ENCODE assay signal across 10 cellular contexts in genomic region chr16:7513429-7513828, GRCh38.
A peak's percentile ranks its signal among the peaks of the same experiment; 100 is the strongest.
DNase-seq lines count a peak whose midpoint lies in the region; ATAC-seq and TF ChIP-seq lines count a peak whose summit lies in the region.
"Had no signal": no experiment of that assay in that cellular context is flagged by ENCODE, and none has a peak within 500 bp of the region (broad histone marks: within the 10 kb centered on the region; RNA-seq: fewer than 3 reads in every experiment).

No MANE protein-coding gene starts in this region.

- WGBS in esophagus squamous epithelium, 2 donors: 76 to 91% methylated on average over 4 of the region's 4 CpGs

- H3K27me3 ChIP-seq in DND-41 (ENCODE audit: insufficient read depth, low read length, poor library complexity): no peaks in the 10 kb centered on the region
- H3K27me3 ChIP-seq in MM.1S (replicated peaks; ENCODE audit: insufficient read depth, low read length): no peaks in the 10 kb centered on the region
- no peaks in the 10 kb centered on the region for H3K27me3 ChIP-seq in esophagus squamous epithelium
- no peaks in the 10 kb centered on the region for H3K27me3 ChIP-seq in left lung

- no peaks in the 10 kb centered on the region for H3F3A ChIP-seq in MM.1S (ENCODE audit: insufficient read depth, low read length)

- H3K9me3 ChIP-seq in DND-41 (ENCODE audit: insufficient read depth, low read length, severe bottlenecking): no peaks in the 10 kb centered on the region
- H3K9me3 ChIP-seq in MM.1S (replicated peaks; ENCODE audit: insufficient read depth, low read length): no peaks in the 10 kb centered on the region
- no peaks in the 10 kb centered on the region for H3K9me3 ChIP-seq in esophagus squamous epithelium
- H3K9me3 ChIP-seq in left lung: peaks cover 0 to 11% of the 10 kb centered on the region in 2 donors

- ATAC-seq in DND-41 (ENCODE audit: insufficient read depth, low read depth) (no peak; the same call in 2 of the 3 replicates), left lung (no peak), HG03460 (IDR thresholded peaks at IDR 0.05; ENCODE audit: unreplicated experiment) (no peak)

- H3K4me2 ChIP-seq in DND-41 (ENCODE audit: insufficient read depth, low read length): no peak overlapping the region
- no peak overlapping the region for H3K4me2 ChIP-seq in MM.1S (ENCODE audit: low read depth, low read length)

- H3K9me2 ChIP-seq in MM.1S (replicated peaks; ENCODE audit: insufficient read depth, low read length): no peaks in the 10 kb centered on the region

- H2AFZ ChIP-seq in DND-41 (ENCODE audit: low read depth, low read length) (peak overlapping the region; percentile 18; the same call in 1 of the 2 replicates), MM.1S (ENCODE audit: low read length) (no peak overlapping the region)

- H3K79me2 ChIP-seq in DND-41 (ENCODE audit: insufficient read depth, low read length) (no peaks in the 10 kb centered on the region), MM.1S (ENCODE audit: low read length) (no peaks in the 10 kb centered on the region)

- peak; percentile 26 for DNase-seq in DND-41
- no peak for DNase-seq in MM.1S
- no peak for DNase-seq in esophagus squamous epithelium (lab: John Stamatoyannopoulos, UW)
- no peak for DNase-seq in left lung
- no peak for DNase-seq in substantia nigra (lab: John Stamatoyannopoulos, UW)
- DNase-seq in inferior parietal cortex (ENCODE audit: extremely low spot score): no peak
- DNase-seq: NCI-H1105 treated with DMSO at 0.1 percent for 48 hours; stimulated activated CD4-positive, alpha-beta T cell treated with anti-CD3 and anti-CD28 coated beads, Interleukin-4, amount 100 ng/mL, for 4 hours had no signal

- no peaks in the 10 kb centered on the region for H4K20me1 ChIP-seq in DND-41 (ENCODE audit: insufficient read depth, low read length)
- no peaks in the 10 kb centered on the region for H4K20me1 ChIP-seq in MM.1S (ENCODE audit: insufficient read depth, low read length)

- TF ChIP-seq CTCF in 22Rv1 (IDR thresholded peaks at IDR 0.05): peak; percentile 80
- TF ChIP-seq CTCF in DND-41 (IDR thresholded peaks at IDR 0.05; ENCODE audit: borderline replicate concordance, extremely low read depth, low read length, poor library complexity, severe bottlenecking): peak; percentile 68
- TF ChIP-seq CTCF in MM.1S (IDR thresholded peaks at IDR 0.05; ENCODE audit: low read length): peak; percentile 36
- peak in 4 of 6 experiments; percentile 11 to 49 (median 31) for TF ChIP-seq CTCF in esophagus squamous epithelium (IDR thresholded peaks at IDR 0.05)
- TF ChIP-seq CTCF in left lung (IDR thresholded peaks at IDR 0.05): no peak

- H3K36me3 ChIP-seq in DND-41 (ENCODE audit: insufficient read depth, low read length) (no peaks in the 10 kb centered on the region), MM.1S (replicated peaks; ENCODE audit: insufficient read depth, low read length) (no peaks in the 10 kb centered on the region), esophagus squamous epithelium (no peaks in the 10 kb centered on the region), left lung (no peaks in the 10 kb centered on the region)

- intact Hi-C loops in esophagus squamous epithelium (cut with DNase I) (no loop called here), left lung (cut with DNase I) (no loop called here)

- H3K4me3 ChIP-seq in DND-41 (ENCODE audit: low read depth in 1 of 2, low read length in 2 of 2): no peak overlapping the region
- no peak overlapping the region for H3K4me3 ChIP-seq in MM.1S (ENCODE audit: low read length)
- H3K4me3 ChIP-seq in esophagus squamous epithelium: no peak overlapping the region
- no peak overlapping the region for H3K4me3 ChIP-seq in left lung

- H3K27ac ChIP-seq in 22Rv1 (no peak overlapping the region), DND-41 (ENCODE audit: low read length) (no peak overlapping the region), MM.1S (ENCODE audit: low read length) (no peak overlapping the region), esophagus squamous epithelium (no peak overlapping the region), left lung (no peak overlapping the region), substantia nigra (ENCODE audit: low read depth, low read length, poor library complexity, severe bottlenecking) (no peak overlapping the region)

- no peak for TF ChIP-seq POLR2A in esophagus squamous epithelium (IDR thresholded peaks at IDR 0.05)

- no peaks in the 10 kb centered on the region for H3K4me1 ChIP-seq in DND-41 (ENCODE audit: insufficient read depth, low read length)
- H3K4me1 ChIP-seq in MM.1S (ENCODE audit: low read length): no peaks in the 10 kb centered on the region
- H3K4me1 ChIP-seq in esophagus squamous epithelium: no peaks in the 10 kb centered on the region
- no peaks in the 10 kb centered on the region for H3K4me1 ChIP-seq in left lung

- no peak overlapping the region for H3K9ac ChIP-seq in DND-41 (ENCODE audit: low read depth, low read length)
- no peak overlapping the region for H3K9ac ChIP-seq in MM.1S (ENCODE audit: low read length)

Comparison
In these comparisons a context has a peak if more than half of its experiments do, and no peak if none do; other contexts are left out.
1. CTCF ChIP-seq: peak in 22Rv1 (single experiment), DND-41 (single experiment), MM.1S (single experiment) and esophagus squamous epithelium (4 of 6); none in left lung (0 of 2).